Comparison of ENCODE assay signal across 2 cellular contexts in genomic region chr1:30601316-30602085, GRCh38.
TF ChIP-seq lines count a peak whose summit lies in the region.

No MANE protein-coding gene starts in this region.

TF ChIP-seq in SK-N-SH, 30 proteins besides CTCF, POLR2A, EP300 and RAD21 (continued from another document):
- no peak for TF ChIP-seq TCF12 (IDR thresholded peaks at IDR 0.05)
- no peak for TF ChIP-seq RCOR1 (IDR thresholded peaks at IDR 0.05; ENCODE audit: low read length)
- TF ChIP-seq MXI1 (IDR thresholded peaks at IDR 0.05; ENCODE audit: low read depth, low read length) = no peak
- TF ChIP-seq NRF1 (IDR thresholded peaks at IDR 0.05; ENCODE audit: low read depth, low read length) = no peak
- TF ChIP-seq RXRA (IDR thresholded peaks at IDR 0.05; ENCODE audit: borderline replicate concordance, low read depth) = no peak

TF ChIP-seq in SK-N-SH treated with all-trans-retinoic acid at 6 μM for 48 hours, 23 proteins besides CTCF, POLR2A, EP300 and RAD21 (continued from another document):
- TF ChIP-seq, protein P1, sequence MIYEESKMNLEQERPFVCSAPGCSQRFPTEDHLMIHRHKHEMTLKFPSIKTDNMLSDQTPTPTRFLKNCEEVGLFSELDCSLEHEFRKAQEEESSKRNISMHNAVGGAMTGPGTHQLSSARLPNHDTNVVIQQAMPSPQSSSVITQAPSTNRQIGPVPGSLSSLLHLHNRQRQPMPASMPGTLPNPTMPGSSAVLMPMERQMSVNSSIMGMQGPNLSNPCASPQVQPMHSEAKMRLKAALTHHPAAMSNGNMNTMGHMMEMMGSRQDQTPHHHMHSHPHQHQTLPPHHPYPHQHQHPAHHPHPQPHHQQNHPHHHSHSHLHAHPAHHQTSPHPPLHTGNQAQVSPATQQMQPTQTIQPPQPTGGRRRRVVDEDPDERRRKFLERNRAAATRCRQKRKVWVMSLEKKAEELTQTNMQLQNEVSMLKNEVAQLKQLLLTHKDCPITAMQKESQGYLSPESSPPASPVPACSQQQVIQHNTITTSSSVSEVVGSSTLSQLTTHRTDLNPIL (CRISPR knock-in tag; IDR thresholded peaks at IDR 0.05; ENCODE audit: low read depth) = no peak
- TF ChIP-seq ZFP3 (CRISPR knock-in tag; IDR thresholded peaks at IDR 0.05) = no peak
- no peak for TF ChIP-seq GLIS3 (CRISPR knock-in tag; IDR thresholded peaks at IDR 0.05)
- TF ChIP-seq ZFP30 (CRISPR knock-in tag; IDR thresholded peaks at IDR 0.05) = no peak
- TF ChIP-seq PPARA (CRISPR knock-in tag; IDR thresholded peaks at IDR 0.05; ENCODE audit: borderline replicate concordance) = no peak
- no peak for TF ChIP-seq ZNF70 (CRISPR knock-in tag; IDR thresholded peaks at IDR 0.05)
- no peak for TF ChIP-seq PATZ1 (CRISPR knock-in tag; IDR thresholded peaks at IDR 0.05; ENCODE audit: borderline replicate concordance)
- no peak for TF ChIP-seq ESRRG (CRISPR knock-in tag; IDR thresholded peaks at IDR 0.05)
- no peak for TF ChIP-seq OSR1 (CRISPR knock-in tag; IDR thresholded peaks at IDR 0.05)
